Comparison of ENCODE assay signal across 17 cellular contexts in the genomic region with DNA sequence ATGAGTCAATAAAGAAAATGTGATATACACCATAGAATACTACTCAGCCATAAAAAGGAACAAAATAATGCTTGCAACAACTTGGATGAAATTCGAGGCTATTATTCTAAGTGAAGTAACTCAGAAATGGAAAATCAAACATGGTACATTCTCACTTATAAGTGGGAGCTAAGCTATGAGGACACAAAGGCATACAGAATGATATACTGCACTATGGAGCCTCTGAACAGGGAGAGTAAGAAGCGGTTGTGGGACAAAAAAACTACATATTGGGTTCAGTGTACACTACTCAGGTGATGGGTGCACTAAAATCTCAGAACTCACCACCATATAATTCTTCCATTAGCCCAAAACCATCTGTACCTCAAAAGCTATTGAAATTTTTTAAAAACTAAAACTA.
DNase-seq lines count a peak whose midpoint lies in the region; ATAC-seq and TF ChIP-seq lines count a peak whose summit lies in the region.
"Had no signal": no experiment of that assay in that cellular context is flagged by ENCODE, and none has a peak within 500 bp of the region (broad histone marks: within the 10 kb centered on the region; RNA-seq: fewer than 3 reads in every experiment).

No MANE protein-coding gene starts in this region.

- H3K79me1 ChIP-seq in mesenchymal stem cell (replicated peaks; ENCODE audit: low read length, poor library complexity, severe bottlenecking), result no peaks in the 10 kb centered on the region

- intact Hi-C loops in activated B cell treated with CpG ODN at 0.5 μM for 24 hours (cut with micrococcal nuclease), result loop anchor here (1.0 to 5.0 kb wide), 6 partner anchors 15 to 381 kb away; no protein-coding TSS in a partner anchor

- no peak overlapping the region for H2BK15ac ChIP-seq in mesenchymal stem cell (ENCODE audit: low read depth, poor library complexity, severe bottlenecking)

- DNase-seq in activated B cell treated with CpG ODN at 0.5 μM for 24 hours, result no peak
- no peak for DNase-seq in mesenchymal stem cell
- DNase-seq in GM23338 (ENCODE audit: low spot score), result no peak
- DNase-seq in inferior parietal cortex (ENCODE audit: extremely low spot score), result no peak
- no peak for DNase-seq in dermis blood vessel endothelial cell
- DNase-seq: BE2C, C1 segment of cervical spinal cord, COR-L47, HCEC 1CT, KG1 had no signal

- CTCF ChIA-PET in HEK293 (lab: Yijun Ruan, JAX), result interaction anchor here (0.6 to 2.4 kb wide), 5 partner anchors 8 to 489 kb away, joined by 3 to 12 read pairs (median 4); no protein-coding TSS in a partner anchor
- CTCF ChIA-PET in activated B cell treated with CpG ODN at 0.5 μM for 24 hours (lab: Charles Lee), result interaction anchor here (1.3 to 2.9 kb wide), 7 partner anchors 9 to 102 kb away, joined by 4 to 54 read pairs (median 8); no protein-coding TSS in a partner anchor

- no peaks in the 10 kb centered on the region for H3F3A ChIP-seq in GM23338 (replicated peaks; ENCODE audit: low read depth)

- no peak overlapping the region for H3K18ac ChIP-seq in mesenchymal stem cell (ENCODE audit: low read depth in 1 of 2, low read length in 2 of 2)

- ATAC-seq in activated B cell treated with CpG ODN at 0.5 μM for 24 hours (ENCODE audit: low read depth) (no peak), GM23338 (no peak)
- ATAC-seq in stimulated activated memory B cell treated with anti-CD40 and anti-IgM and Interleukin-4, amounts not matched to agents 10 μg/mL and 1 μg/mL and 100 μg/mL, for 72 hours, result no peak

- H3K79me2 ChIP-seq in GM23338 (replicated peaks; ENCODE audit: insufficient read depth), result no peaks in the 10 kb centered on the region

- H3K4me1 Mint-ChIP-seq in activated B cell treated with CpG ODN at 0.5 μM for 24 hours, result peaks cover 97% of the 10 kb centered on the region
- H3K4me1 Mint-ChIP-seq in stimulated activated memory B cell treated with anti-CD40 and anti-IgM and Interleukin-4, amounts not matched to agents 10 μg/mL and 1 μg/mL and 100 μg/mL, for 72 hours, result peaks cover 91% of the 10 kb centered on the region
- H3K4me1 Mint-ChIP-seq in GM23338, result peaks cover 11% of the 10 kb centered on the region

- no peak overlapping the region for H2BK120ac ChIP-seq in mesenchymal stem cell (ENCODE audit: low read depth, low read length)

- H3K9me2 ChIP-seq in GM23338 (ENCODE audit: insufficient read depth), result peaks cover 7% of the 10 kb centered on the region; the same call in 1 of the 2 replicates

- H3K4me3 Mint-ChIP-seq in activated B cell treated with CpG ODN at 0.5 μM for 24 hours, result peak overlapping the region; percentile 32
- no peak overlapping the region for H3K4me3 Mint-ChIP-seq in stimulated activated memory B cell treated with anti-CD40 and anti-IgM and Interleukin-4, amounts not matched to agents 10 μg/mL and 1 μg/mL and 100 μg/mL, for 72 hours
- no peak overlapping the region for H3K4me3 Mint-ChIP-seq in GM23338
- H3K4me3 Mint-ChIP-seq: HFFc6 had no signal

- H2AFZ ChIP-seq in mesenchymal stem cell (ENCODE audit: low read depth, low read length), result no peak overlapping the region
- no peak overlapping the region for H2AFZ ChIP-seq in GM23338
- H2AFZ ChIP-seq: GM23248 had no signal

- 100% methylated on average over 1 of the region's 2 CpGs for WGBS in mesenchymal stem cell

- POLR2A ChIA-PET in HEK293 (lab: Yijun Ruan, JAX), result no interaction called here
- POLR2A ChIA-PET in activated B cell treated with CpG ODN at 0.5 μM for 24 hours (lab: Charles Lee), result interaction anchor here (1.0 to 10.0 kb wide), 14 partner anchors 9 to 381 kb away, joined by 3 to 409 read pairs (median 10); a partner anchor contains a TSS

- H4K8ac ChIP-seq in mesenchymal stem cell (ENCODE audit: low read length), result no peak overlapping the region

- H2BK12ac ChIP-seq in mesenchymal stem cell (ENCODE audit: low read length in 2 of 2), result no peak overlapping the region

- H3K27ac ChIP-seq in HEK293 (ENCODE audit: extremely low read depth, low read depth, low read length) (no peak overlapping the region), mesenchymal stem cell (ENCODE audit: low read length, poor library complexity, severe bottlenecking) (peak overlapping the region; percentile 49), GM23338 (ENCODE audit: low read depth) (no peak overlapping the region)
- H3K27ac ChIP-seq: GM23248, HL-60 had no signal

- no peak overlapping the region for H3K4me3 ChIP-seq in HEK293 (ENCODE audit: low read depth, low read length)
- no peak overlapping the region for H3K4me3 ChIP-seq in mesenchymal stem cell (ENCODE audit: insufficient read depth in 1 of 2, low read depth in 1 of 2, low read length in 2 of 2)
- H3K4me3 ChIP-seq in GM23338, result no peak overlapping the region
- H3K4me3 ChIP-seq: GM23248 had no signal

- no peak overlapping the region for H3K4ac ChIP-seq in mesenchymal stem cell (ENCODE audit: low read depth in 1 of 2, low read length in 2 of 2)

- TF ChIP-seq CTCF in HEK293 (tag by site-specific recombination; IDR thresholded peaks at IDR 0.05), result no peak
- no peak for TF ChIP-seq CTCF in activated B cell treated with CpG ODN at 0.5 μM for 24 hours (IDR thresholded peaks at IDR 0.05)
- no peak for TF ChIP-seq CTCF in GM23338 (conservative IDR thresholded peaks at IDR 0.05; ENCODE audit: low read depth in 2 of 2)

- H4K20me1 ChIP-seq in GM23338 (replicated peaks; ENCODE audit: insufficient read depth), result no peaks in the 10 kb centered on the region

- H3K4me2 ChIP-seq in mesenchymal stem cell (ENCODE audit: low read length, poor library complexity, severe bottlenecking) (no peak overlapping the region), GM23338 (no peak overlapping the region)

- H3K9me3 ChIP-seq in HEK293 (ENCODE audit: control insufficient read depth, insufficient read depth, low read depth, low read length), result no peaks in the 10 kb centered on the region
- H3K9me3 ChIP-seq in mesenchymal stem cell (ENCODE audit: control insufficient read depth, low read length), result no peaks in the 10 kb centered on the region
- H3K9me3 ChIP-seq: BE2C had no signal

- H4K91ac ChIP-seq in mesenchymal stem cell (ENCODE audit: low read length), result no peak overlapping the region

- H3K23ac ChIP-seq in mesenchymal stem cell (ENCODE audit: low read length in 2 of 2), result no peak overlapping the region

- H3K9me3 Mint-ChIP-seq in activated B cell treated with CpG ODN at 0.5 μM for 24 hours (no peaks in the 10 kb centered on the region), GM23338 (no peaks in the 10 kb centered on the region; the same call in 1 of the 3 replicates)
- no peaks in the 10 kb centered on the region for H3K9me3 Mint-ChIP-seq in stimulated activated memory B cell treated with anti-CD40 and anti-IgM and Interleukin-4, amounts not matched to agents 10 μg/mL and 1 μg/mL and 100 μg/mL, for 72 hours
- H3K9me3 Mint-ChIP-seq: CD8-positive, alpha-beta memory T cell; HFFc6 had no signal

- no peak overlapping the region for H2AK5ac ChIP-seq in mesenchymal stem cell (ENCODE audit: low read length, severe bottlenecking)

- H3K27me3 ChIP-seq in mesenchymal stem cell (ENCODE audit: control insufficient read depth in 1 of 2, insufficient read depth in 1 of 2, low read length in 2 of 2) (no peaks in the 10 kb centered on the region), GM23338 (ENCODE audit: insufficient read depth) (no peaks in the 10 kb centered on the region)
- H3K27me3 ChIP-seq: BE2C had no signal

- H3K14ac ChIP-seq in mesenchymal stem cell (ENCODE audit: low read length in 2 of 2), result no peak overlapping the region

- no peak overlapping the region for H2BK5ac ChIP-seq in mesenchymal stem cell (ENCODE audit: low read depth, low read length, poor library complexity, severe bottlenecking)

- H3K4me1 ChIP-seq in HEK293 (ENCODE audit: control insufficient read depth, insufficient read depth, low read length) (0 out of 2 replicates have a peak, but pooled peaks cover 4% of the 10 kb centered on the region), mesenchymal stem cell (ENCODE audit: control insufficient read depth, insufficient read depth, low read depth, low read length) (peaks cover 3% of the 10 kb centered on the region), GM23338 (ENCODE audit: insufficient read depth) (no peaks in the 10 kb centered on the region)

- H3K27me3 Mint-ChIP-seq in activated B cell treated with CpG ODN at 0.5 μM for 24 hours, result no peaks in the 10 kb centered on the region
- no peaks in the 10 kb centered on the region for H3K27me3 Mint-ChIP-seq in stimulated activated memory B cell treated with anti-CD40 and anti-IgM and Interleukin-4, amounts not matched to agents 10 μg/mL and 1 μg/mL and 100 μg/mL, for 72 hours
- peaks cover 4% of the 10 kb centered on the region for H3K27me3 Mint-ChIP-seq in GM23338 (ENCODE audit: insufficient read depth, low read depth, poor library complexity)
- H3K27me3 Mint-ChIP-seq: CD4-positive, CD25-positive, alpha-beta regulatory T cell had no signal

- H3K9ac ChIP-seq in mesenchymal stem cell (ENCODE audit: low read length), result no peak overlapping the region
- H3K9ac ChIP-seq: GM23248 had no signal

- H3K27ac Mint-ChIP-seq in activated B cell treated with CpG ODN at 0.5 μM for 24 hours, result peak overlapping the region; percentile 99
- H3K27ac Mint-ChIP-seq in stimulated activated memory B cell treated with anti-CD40 and anti-IgM and Interleukin-4, amounts not matched to agents 10 μg/mL and 1 μg/mL and 100 μg/mL, for 72 hours, result peak overlapping the region; percentile 92
- no peak overlapping the region for H3K27ac Mint-ChIP-seq in GM23338

- no peaks in the 10 kb centered on the region for H3K36me3 ChIP-seq in HEK293 (ENCODE audit: control insufficient read depth in 2 of 2, insufficient read depth in 1 of 2, low read length in 2 of 2)
- H3K36me3 ChIP-seq in mesenchymal stem cell (ENCODE audit: control insufficient read depth in 1 of 2, insufficient read depth in 2 of 2, low read depth in 1 of 2, low read length in 2 of 2), result no peaks in the 10 kb centered on the region
- H3K36me3 ChIP-seq in GM23338 (ENCODE audit: insufficient read depth), result no peaks in the 10 kb centered on the region
- H3K36me3 ChIP-seq: BE2C had no signal

- H3K36me3 Mint-ChIP-seq in activated B cell treated with CpG ODN at 0.5 μM for 24 hours (ENCODE audit: low read depth), result peaks cover 7% of the 10 kb centered on the region
- peaks cover 5% of the 10 kb centered on the region for H3K36me3 Mint-ChIP-seq in stimulated activated memory B cell treated with anti-CD40 and anti-IgM and Interleukin-4, amounts not matched to agents 10 μg/mL and 1 μg/mL and 100 μg/mL, for 72 hours
- no peaks in the 10 kb centered on the region for H3K36me3 Mint-ChIP-seq in GM23338 (ENCODE audit: low read depth)
- H3K36me3 Mint-ChIP-seq: CD4-positive, CD25-positive, alpha-beta regulatory T cell; CD8-positive, alpha-beta memory T cell had no signal

TF ChIP-seq in HEK293, 187 proteins besides CTCF, POLR2A, EP300 and RAD21 (continues in another document):
- TF ChIP-seq ZNF146 (tag by site-specific recombination; IDR thresholded peaks at IDR 0.05), result peak; percentile 68

TF ChIP-seq in GM23338, 12 proteins besides CTCF, POLR2A, EP300 and RAD21 (continues in another document):
- TF ChIP-seq ZNF114 (CRISPR knock-in tag; IDR thresholded peaks at IDR 0.05) (no peak), JUNB (IDR thresholded peaks at IDR 0.05; ENCODE audit: unreplicated experiment) (no peak)
